In genomic region chr3:150022406-150023238, GRCh38 we compare ENCODE assay signal across 10 cellular contexts. TPM values are rescaled to one million over a fixed set of nuclear protein-coding genes. Genes with fewer than 3 reads are reported as not detected.
DNase-seq lines count a peak whose midpoint lies in the region; ATAC-seq and TF ChIP-seq lines count a peak whose summit lies in the region.
"Had no signal": no experiment of that assay in that cellular context is flagged by ENCODE, and none has a peak within 500 bp of the region (broad histone marks: within the 10 kb centered on the region; RNA-seq: fewer than 3 reads in every experiment).

No MANE protein-coding gene starts in this region.

- H4K20me1 ChIP-seq in H9 (ENCODE audit: control insufficient read depth, insufficient read depth, insufficient read length), result no peaks in the 10 kb centered on the region

- no peaks in the 10 kb centered on the region for H3K27me3 ChIP-seq in H9 (ENCODE audit: insufficient read depth, low read length)
- H3K27me3 ChIP-seq in CD4-positive, alpha-beta memory T cell (ENCODE audit: insufficient read depth, low read length), result no peaks in the 10 kb centered on the region
- H3K27me3 ChIP-seq: esophagus muscularis mucosa had no signal

- H3K27ac Mint-ChIP-seq in H9 (peak overlapping the region; percentile 24 to 89 (median 27)), natural killer cell (no peak overlapping the region)
- no peak overlapping the region for H3K27ac Mint-ChIP-seq in CD4-positive, alpha-beta memory T cell
- peak overlapping the region in 1 of 2 donors; percentile 67 for H3K27ac Mint-ChIP-seq in stimulated activated naive CD8-positive, alpha-beta T cell treated with anti-CD3 and anti-CD28 coated beads, Interleukin-15, amount 100 ng/mL, for 72 hours

- no peak overlapping the region for H2BK15ac ChIP-seq in H9 (ENCODE audit: low read depth, low read length)

- peaks cover 10% of the 10 kb centered on the region; the same call in 1 of the 2 replicates for H3K4me1 ChIP-seq in H9 (ENCODE audit: insufficient read depth, low read length)
- no peaks in the 10 kb centered on the region for H3K4me1 ChIP-seq in CD4-positive, alpha-beta memory T cell (ENCODE audit: insufficient read depth, low read length)
- H3K4me1 ChIP-seq: esophagus muscularis mucosa had no signal

- no peak overlapping the region for H3K4me2 ChIP-seq in H9 (ENCODE audit: insufficient read depth, insufficient read length, low read length)

- H3K79me1 ChIP-seq in H9 (ENCODE audit: insufficient read depth, low read depth, low read length, poor library complexity, severe bottlenecking), result no peaks in the 10 kb centered on the region

- no peak overlapping the region for H4K5ac ChIP-seq in H9 (ENCODE audit: insufficient read length, low read depth, low read length)

- WGBS in H9 (ENCODE audit: extremely low coverage, insufficient read length, low lambda C conversion rate), result no CpG with 5 or more reads among the region's 8 CpGs

- no peaks in the 10 kb centered on the region for H3K9me3 ChIP-seq in H9 (ENCODE audit: control insufficient read depth, low read depth, low read length)
- no peaks in the 10 kb centered on the region for H3K9me3 ChIP-seq in CD4-positive, alpha-beta memory T cell (ENCODE audit: control insufficient read depth in 1 of 2, low read length in 2 of 2)

- ATAC-seq in left ventricle myocardium superior (no peak), natural killer cell (no peak)
- no peak for ATAC-seq in stimulated activated naive CD8-positive, alpha-beta T cell treated with anti-CD3 and anti-CD28 coated beads, Interleukin-15, amount 100 ng/mL, for 72 hours
- ATAC-seq: stimulated activated naive CD8-positive, alpha-beta T cell treated with anti-CD3 and anti-CD28 coated beads, Interleukin-15, Interleukin-2, amounts not matched to agents 100 U/mL and 50 U/mL, for 24 hours had no signal

- H2BK12ac ChIP-seq in H9 (ENCODE audit: insufficient read length, low read depth, low read length), result no peak overlapping the region

- no peak overlapping the region for H4K8ac ChIP-seq in H9 (replicated peaks; ENCODE audit: insufficient read length, low read depth, low read length)

- H3K23ac ChIP-seq in H9 (ENCODE audit: insufficient read length, low read depth, low read length), result no peak overlapping the region

- H3K9me3 Mint-ChIP-seq in H9 (peaks cover 19 to 26% of the 10 kb centered on the region in 2 experiments), natural killer cell (peaks cover 3% of the 10 kb centered on the region in 2 donors)
- H3K9me3 Mint-ChIP-seq in CD4-positive, alpha-beta memory T cell, result peaks cover 10 to 39% (median 21%) of the 10 kb centered on the region in 8 donors
- H3K9me3 Mint-ChIP-seq in stimulated activated naive CD8-positive, alpha-beta T cell treated with anti-CD3 and anti-CD28 coated beads, Interleukin-15, amount 100 ng/mL, for 72 hours, result peaks cover 10 to 31% of the 10 kb centered on the region in 2 donors

- no peak overlapping the region for H3K4me3 ChIP-seq in CD4-positive, alpha-beta memory T cell (ENCODE audit: low read length in 2 of 2)
- H3K4me3 ChIP-seq: esophagus muscularis mucosa had no signal

- CTCF ChIA-PET in CD4-positive, alpha-beta memory T cell (lab: Charles Lee; ENCODE audit: partially characterized antibody), result no interaction called here

- intact Hi-C loops in left ventricle myocardium superior (cut with micrococcal nuclease), result no loop called here
- intact Hi-C loops in CD4-positive, alpha-beta memory T cell (cut with micrococcal nuclease), result no loop called here
- intact Hi-C loops in natural killer cell (cut with micrococcal nuclease), result no loop called here

- H2BK5ac ChIP-seq in H9 (ENCODE audit: insufficient read length, low read length), result no peak overlapping the region

- no peak overlapping the region for H2BK20ac ChIP-seq in H9 (ENCODE audit: low read depth, low read length, poor library complexity, severe bottlenecking)

- peaks cover 7 to 24% (median 9%) of the 10 kb centered on the region in 3 experiments for H3K36me3 Mint-ChIP-seq in H9 (ENCODE audit: insufficient read depth in 1 of 3, low read depth in 3 of 3)
- H3K36me3 Mint-ChIP-seq in CD4-positive, alpha-beta memory T cell, result peaks cover 0 to 5% of the 10 kb centered on the region in 2 donors
- H3K36me3 Mint-ChIP-seq in natural killer cell, result no peaks in the 10 kb centered on the region

- no peak for TF ChIP-seq CTCF in H9 (conservative IDR thresholded peaks at IDR 0.05)
- no peak for TF ChIP-seq CTCF in natural killer cell (IDR thresholded peaks at IDR 0.05)

- no peak overlapping the region for H3K4ac ChIP-seq in H9 (ENCODE audit: low read depth, low read length)

- H4K91ac ChIP-seq in H9 (ENCODE audit: insufficient read length, low read depth, low read length), result no peak overlapping the region

- H3T11ph ChIP-seq in H9 (ENCODE audit: low read length), result no peak overlapping the region

- H3K18ac ChIP-seq in H9 (ENCODE audit: insufficient read length, low read depth, low read length), result peak overlapping the region; percentile 11

- peak overlapping the region; percentile 40 for H2AFZ ChIP-seq in H9 (ENCODE audit: low read length)

- H3K79me2 ChIP-seq in H9 (ENCODE audit: insufficient read depth, low read length), result no peaks in the 10 kb centered on the region

- H3K4me3 Mint-ChIP-seq in H9 (no peak overlapping the region), natural killer cell (no peak overlapping the region)
- H3K4me3 Mint-ChIP-seq in CD4-positive, alpha-beta memory T cell, result no peak overlapping the region
- H3K4me3 Mint-ChIP-seq in stimulated activated naive CD8-positive, alpha-beta T cell treated with anti-CD3 and anti-CD28 coated beads, Interleukin-15, amount 100 ng/mL, for 72 hours, result no peak overlapping the region

- H3K4me1 Mint-ChIP-seq in H9 (peaks cover 25 to 26% of the 10 kb centered on the region in 2 experiments), natural killer cell (no peaks in the 10 kb centered on the region)
- H3K4me1 Mint-ChIP-seq in CD4-positive, alpha-beta memory T cell, result no peaks in the 10 kb centered on the region
- H3K4me1 Mint-ChIP-seq in stimulated activated naive CD8-positive, alpha-beta T cell treated with anti-CD3 and anti-CD28 coated beads, Interleukin-15, amount 100 ng/mL, for 72 hours, result no peaks in the 10 kb centered on the region

- no peaks in the 10 kb centered on the region for H3K36me3 ChIP-seq in CD4-positive, alpha-beta memory T cell (ENCODE audit: insufficient read depth, low read length)
- H3K36me3 ChIP-seq: esophagus muscularis mucosa had no signal

- POLR2A ChIA-PET in CD4-positive, alpha-beta memory T cell (lab: Charles Lee; ENCODE audit: partially characterized antibody), result no interaction called here

- H3K9ac ChIP-seq in H9 (ENCODE audit: extremely low read depth, insufficient read length, low read length), result no peak overlapping the region

- 0 out of 2 replicates have a peak overlapping the region, but pooled peaks have one; percentile 51 for H3K14ac ChIP-seq in H9 (ENCODE audit: insufficient read depth, low read length)

- H2AK5ac ChIP-seq in H9 (ENCODE audit: insufficient read length, low read length), result no peak overlapping the region

- H2BK120ac ChIP-seq in H9 (ENCODE audit: low read depth, low read length, poor library complexity, severe bottlenecking), result peak overlapping the region; percentile 69

- H3K27me3 Mint-ChIP-seq in H9 (ENCODE audit: low read depth) (peaks cover 9% of the 10 kb centered on the region), natural killer cell (ENCODE audit: low read depth in 2 of 2) (peaks cover 11 to 39% of the 10 kb centered on the region in 2 donors)
- peaks cover 20 to 34% of the 10 kb centered on the region in 2 donors for H3K27me3 Mint-ChIP-seq in CD4-positive, alpha-beta memory T cell
- H3K27me3 Mint-ChIP-seq in stimulated activated naive CD8-positive, alpha-beta T cell treated with anti-CD3 and anti-CD28 coated beads, Interleukin-15, amount 100 ng/mL, for 72 hours, result peaks cover 43% of the 10 kb centered on the region

- no peaks in the 10 kb centered on the region for H3K23me2 ChIP-seq in H9 (ENCODE audit: insufficient read length, low read depth, low read length, poor library complexity, severe bottlenecking)

- no peak overlapping the region for H3K56ac ChIP-seq in H9 (ENCODE audit: insufficient read length, low read depth, low read length)

- DNase-seq in EH (ENCODE audit: low read depth) (peak; percentile 56), H9 (peak; percentile 36), NCI-H187 treated with DMSO at 0.1 percent for 48 hours (lab: John Stamatoyannopoulos, UW) (peak; percentile 61), glomerular visceral epithelial cell (ENCODE audit: extremely low spot score) (peak; percentile 3), left ventricle myocardium superior (no peak), natural killer cell (no peak)
- DNase-seq in CD4-positive, alpha-beta memory T cell, result no peak
- no peak for DNase-seq in stimulated activated naive CD8-positive, alpha-beta T cell treated with anti-CD3 and anti-CD28 coated beads, Interleukin-15, amount 100 ng/mL, for 72 hours
- DNase-seq: stimulated activated naive CD8-positive, alpha-beta T cell treated with anti-CD3 and anti-CD28 coated beads, Interleukin-15, Interleukin-2, amounts not matched to agents 100 U/mL and 50 U/mL, for 24 hours had no signal

- H3K27ac ChIP-seq in H9 (ENCODE audit: insufficient read length, low read depth, low read length), result no peak overlapping the region
- no peak overlapping the region for H3K27ac ChIP-seq in CD4-positive, alpha-beta memory T cell (ENCODE audit: low read depth, low read length)
- H3K27ac ChIP-seq: esophagus muscularis mucosa had no signal

RNA-seq across cellular contexts. Expression of gene PFN2, which starts 51.9 kb away (rescaled TPM):
- total RNA-seq in H9 (2021), result 169 and 174 TPM in 2 replicates
- total RNA-seq in left ventricle myocardium superior, result 71.8 TPM
- total RNA-seq in CD4-positive, alpha-beta memory T cell, result 10 to 100 TPM; 10.6 to 14.1 TPM
- 10 to 100 TPM in 1 of 2 donors, 1 to 10 TPM in 1; 6.8 to 16.9 TPM for polyA plus RNA-seq in CD4-positive, alpha-beta memory T cell
- 1 to 10 TPM; 3.4 to 4.9 (median 4.8) TPM for total RNA-seq in natural killer cell

Comparison
In these comparisons a context has a peak if more than half of its experiments do, and no peak if none do; other contexts are left out.
1. DNase-seq: peak in EH (single experiment), H9 (single experiment), NCI-H187 treated with DMSO at 0.1 percent for 48 hours (single experiment) and glomerular visceral epithelial cell (single experiment); none in left ventricle myocardium superior (single experiment), CD4-positive, alpha-beta memory T cell (0 of 5), natural killer cell (single experiment) and stimulated activated naive CD8-positive, alpha-beta T cell treated with anti-CD3 and anti-CD28 coated beads, Interleukin-15, amount 100 ng/mL, for 72 hours (0 of 2).
2. H3K27ac Mint-ChIP-seq: peak in H9 (3 of 3); none in CD4-positive, alpha-beta memory T cell (0 of 7) and natural killer cell (0 of 2).